8 cellular contexts compared by ENCODE assay signal in the genomic region with DNA sequence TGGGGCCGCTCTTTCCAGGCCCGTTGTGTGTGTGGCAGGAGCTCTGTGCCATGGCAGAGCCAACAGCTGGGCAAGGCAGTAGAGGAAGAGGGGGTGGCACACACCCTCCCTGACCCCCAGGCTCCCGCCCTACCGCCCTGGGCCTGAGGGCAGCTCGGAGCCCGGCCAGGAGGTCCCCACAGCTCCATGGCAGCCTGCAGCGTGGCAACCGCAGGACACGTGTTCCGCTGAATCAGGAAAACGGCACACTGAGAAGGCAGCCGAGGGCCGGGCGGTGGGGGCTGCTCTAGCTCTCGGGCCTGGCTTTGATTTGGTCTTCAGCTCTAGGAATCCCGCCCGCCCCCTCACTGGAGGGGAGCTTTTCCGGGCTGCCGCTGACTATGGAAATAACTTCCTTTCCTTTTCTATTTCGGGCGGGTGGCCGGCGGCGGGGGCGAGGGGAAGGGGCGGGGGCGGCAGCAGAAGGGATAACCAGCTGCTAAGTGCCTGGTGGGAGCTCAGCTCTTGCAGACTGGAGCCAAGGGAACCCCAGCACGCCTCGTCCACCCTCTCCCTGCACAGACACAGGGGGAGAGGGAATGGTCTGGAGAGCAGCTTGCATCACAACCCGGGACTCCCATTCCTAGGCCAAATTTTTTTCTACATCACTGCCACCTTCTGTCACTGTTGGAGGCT. TPM values are rescaled to one million over a fixed set of nuclear protein-coding genes. Genes with fewer than 3 reads are reported as not detected.
DNase-seq lines count a peak whose midpoint lies in the region; ATAC-seq and TF ChIP-seq lines count a peak whose summit lies in the region.

No MANE protein-coding gene starts in this region.

- DNase-seq in D341Med (ENCODE audit: low spot score) (peak; percentile 87), NCI-H524 treated with DMSO at 0.1 percent for 48 hours (lab: John Stamatoyannopoulos, UW) (peak; percentile 82), astrocyte of the hippocampus (ENCODE audit: low read depth, low spot score) (peak; percentile 98), hepatic stellate cell (ENCODE audit: low spot score) (peak; percentile 96), psoas muscle (peak; percentile 81 to 83)
- DNase-seq in NK-92 treated with Interleukin-12 subunit alpha and Interleukin-12 subunit beta, amount 100 ng/mL, for 24 hours (lab: John Stamatoyannopoulos, UW): no peak

- ATAC-seq in psoas muscle (peak; percentile 56 to 64 (median 62)), GM21723 (IDR thresholded peaks at IDR 0.05; ENCODE audit: unreplicated experiment) (no peak), GM18907 (IDR thresholded peaks at IDR 0.05; ENCODE audit: unreplicated experiment) (no peak)

- H3K4me1 ChIP-seq in psoas muscle: peaks cover 71% of the 10 kb centered on the region

- peak overlapping the region; percentile 39 for H3K4me3 ChIP-seq in psoas muscle

- TF ChIP-seq CTCF in psoas muscle (IDR thresholded peaks at IDR 0.05): no peak

- 9 to 13% (median 11%) methylated on average over 28 to 30 of the region's 30 CpGs for WGBS in psoas muscle, 3 donors

- peaks cover 3 to 39% of the 10 kb centered on the region in 2 donors for H3K36me3 ChIP-seq in psoas muscle (ENCODE audit: insufficient read depth in 1 of 2, low read depth in 1 of 2)

- no peaks in the 10 kb centered on the region for H3K9me3 ChIP-seq in psoas muscle

- intact Hi-C loops in psoas muscle (cut with DNase I): no loop called here

- H3K27me3 ChIP-seq in psoas muscle (ENCODE audit: insufficient read depth in 3 of 3, low read length in 2 of 3): no peaks in the 10 kb centered on the region

- H3K27ac ChIP-seq in psoas muscle: peak overlapping the region; percentile 84

RNA-seq across cellular contexts. Expression of gene MRPS23, which starts 24.7 kb away (rescaled TPM):
- 10 to 100 TPM; 27.2 to 58.0 (median 40.4) TPM for total RNA-seq in psoas muscle
- 10 to 100 TPM; 49.2 to 91.1 (median 76.2) TPM for polyA plus RNA-seq in psoas muscle

Comparison
In these comparisons a context has a peak if more than half of its experiments do, and no peak if none do; other contexts are left out.
1. ATAC-seq: peak in psoas muscle (4 of 4); none in GM21723 (single experiment) and GM18907 (single experiment).